Comparison of ENCODE assay signal across 8 cellular contexts in genomic region chr14:89619616-89620273, GRCh38.
DNase-seq lines count a peak whose midpoint lies in the region; ATAC-seq, FAIRE-seq and TF ChIP-seq lines count a peak whose summit lies in the region.

No MANE protein-coding gene starts in this region.

- in situ Hi-C loops in GM12878 (cut with MboI): loop anchor here (5.0 kb wide), 1 partner anchor 187 kb away; no protein-coding TSS in a partner anchor

- peak overlapping the region; percentile 86 for H3K4me3 ChIP-seq in GM12878

- H3K4me1 ChIP-seq in GM12878 (ENCODE audit: control insufficient read depth, insufficient read depth, low read length): peaks cover 29% of the 10 kb centered on the region

- no peak for TF ChIP-seq POLR2A in GM12878 (IDR thresholded peaks at IDR 0.05; ENCODE audit: low read depth, low read length)

- BruUV-seq in GM12878 (replicated peaks; lab: Mats Ljungman, UMichigan): no TSS peak

- CTCF ChIA-PET in GM12878 (lab: Yijun Ruan, JAX): interaction anchor here (0.7 to 0.9 kb wide), 2 partner anchors 147 to 148 kb away, joined by 3 to 4 read pairs; no protein-coding TSS in a partner anchor

- no peak for FAIRE-seq in GM12878 (lab: Jason Lieb, UNC)

- RAD21 ChIA-PET in GM12878 (lab: Charles Lee; ENCODE audit: unreplicated experiment): interaction anchor here (0.8 kb wide), 2 partner anchors 61 to 343 kb away, joined by 3 read pairs; no protein-coding TSS in a partner anchor

- H3K9me3 ChIP-seq in GM12878 (replicated peaks; ENCODE audit: control insufficient read depth, insufficient read depth, low read length): no peaks in the 10 kb centered on the region

- 62% methylated on average over 6 of the region's 6 CpGs for WGBS in GM12878 (ENCODE audit: insufficient coverage, insufficient replicate concordance, low lambda C conversion rate, missing lambda C conversion rate)

- intact Hi-C loops in GM12878 (cut with micrococcal nuclease; ENCODE audit: unreplicated experiment): loop anchor here (2.0 to 10.0 kb wide), 6 partner anchors 21 to 445 kb away; no protein-coding TSS in a partner anchor

- peak overlapping the region; percentile 89 for H3K9ac ChIP-seq in GM12878 (ENCODE audit: control insufficient read depth, insufficient read depth, low read length)

- H3K4me3 Mint-ChIP-seq in stimulated activated naive CD8-positive, alpha-beta T cell treated with anti-CD3 and anti-CD28 coated beads, Interleukin-15, Interleukin-2, amounts not matched to agents 100 ng/mL and 50 ng/mL, for 24 hours: peak overlapping the region; percentile 89
- peak overlapping the region; percentile 72 for H3K4me3 Mint-ChIP-seq in mesothelial cell of epicardium

- H3K79me2 ChIP-seq in GM12878 (ENCODE audit: control insufficient read depth, insufficient read depth, low read length): peaks cover 23% of the 10 kb centered on the region

- no peak for TF ChIP-seq EP300 in GM12878 (IDR thresholded peaks at IDR 0.05; ENCODE audit: borderline replicate concordance in 1 of 2, control insufficient read depth in 1 of 2, low read depth in 2 of 2, low read length in 2 of 2)

- peak overlapping the region; percentile 90 for H2AFZ ChIP-seq in GM12878 (ENCODE audit: control insufficient read depth, low read depth, low read length)

- no peaks in the 10 kb centered on the region for H3K27me3 Mint-ChIP-seq in stimulated activated naive CD8-positive, alpha-beta T cell treated with anti-CD3 and anti-CD28 coated beads, Interleukin-15, Interleukin-2, amounts not matched to agents 100 ng/mL and 50 ng/mL, for 24 hours
- H3K27me3 Mint-ChIP-seq in mesothelial cell of epicardium (ENCODE audit: low read depth): no peaks in the 10 kb centered on the region

- H3K9me3 Mint-ChIP-seq in stimulated activated naive CD8-positive, alpha-beta T cell treated with anti-CD3 and anti-CD28 coated beads, Interleukin-15, Interleukin-2, amounts not matched to agents 100 ng/mL and 50 ng/mL, for 24 hours: no peaks in the 10 kb centered on the region
- no peaks in the 10 kb centered on the region for H3K9me3 Mint-ChIP-seq in mesothelial cell of epicardium

- DNase-seq in stimulated activated naive CD8-positive, alpha-beta T cell treated with anti-CD3 and anti-CD28 coated beads, Interleukin-15, Interleukin-2, amounts not matched to agents 100 U/mL and 50 U/mL, for 24 hours: no peak
- no peak for DNase-seq in GM12878 (ENCODE audit: low read depth, low spot score)
- no peak for DNase-seq in mesothelial cell of epicardium (ENCODE audit: low spot score in 2 of 2, unreplicated experiment in 2 of 2)
- DNase-seq in amygdala (lab: John Stamatoyannopoulos, UW): no peak
- DNase-seq in stimulated activated CD4-positive, alpha-beta T cell treated with anti-CD3 and anti-CD28 coated beads, Interleukin-4, amount 100 ng/mL, for 4 hours: no peak

- H3K36me3 ChIP-seq in GM12878 (ENCODE audit: control insufficient read depth in 2 of 2, insufficient read depth in 2 of 2, low read length in 1 of 2): no peaks in the 10 kb centered on the region

- no peaks in the 10 kb centered on the region for H4K20me1 ChIP-seq in GM12878 (ENCODE audit: control insufficient read depth, insufficient read depth)

- POLR2A ChIA-PET in GM12878 (lab: Charles Lee): interaction anchor here (0.6 kb wide), 1 partner anchor 61 kb away, joined by 3 read pairs; no protein-coding TSS in a partner anchor

- no peak for TF ChIP-seq RAD21 in GM12878 (IDR thresholded peaks at IDR 0.05; ENCODE audit: insufficient read depth, low read depth, low read length)

- peak overlapping the region; percentile 100 for H3K27ac Mint-ChIP-seq in stimulated activated naive CD8-positive, alpha-beta T cell treated with anti-CD3 and anti-CD28 coated beads, Interleukin-15, Interleukin-2, amounts not matched to agents 100 ng/mL and 50 ng/mL, for 24 hours
- H3K27ac Mint-ChIP-seq in mesothelial cell of epicardium: peak overlapping the region; percentile 59

- SMC1A ChIA-PET in GM12878 (lab: Charles Lee; ENCODE audit: uncharacterized antibody, unreplicated experiment): interaction anchor here (1.0 to 1.9 kb wide), 2 partner anchors 17 to 22 kb away, joined by 3 to 6 read pairs; no protein-coding TSS in a partner anchor

- H3K4me1 Mint-ChIP-seq in stimulated activated naive CD8-positive, alpha-beta T cell treated with anti-CD3 and anti-CD28 coated beads, Interleukin-15, Interleukin-2, amounts not matched to agents 100 ng/mL and 50 ng/mL, for 24 hours (ENCODE audit: low read depth): peaks cover 80% of the 10 kb centered on the region
- H3K4me1 Mint-ChIP-seq in mesothelial cell of epicardium: peaks cover 53% of the 10 kb centered on the region

- peak overlapping the region; percentile 100 for H3K4me2 ChIP-seq in GM12878 (ENCODE audit: control insufficient read depth, insufficient read depth)

- ATAC-seq in stimulated activated naive CD8-positive, alpha-beta T cell treated with anti-CD3 and anti-CD28 coated beads, Interleukin-15, Interleukin-2, amounts not matched to agents 100 U/mL and 50 U/mL, for 24 hours: no peak
- ATAC-seq in GM12878 (no peak), HG03159 (IDR thresholded peaks at IDR 0.05; ENCODE audit: unreplicated experiment) (no peak), GM21526 (IDR thresholded peaks at IDR 0.05; ENCODE audit: low FRiP score, unreplicated experiment) (no peak)

- TF ChIP-seq CTCF in GM12878 (IDR thresholded peaks at IDR 0.05 in 2 of 3, conservative IDR thresholded peaks at IDR 0.05 in 1 of 3; ENCODE audit: control insufficient read depth in 2 of 3, extremely low read depth in 1 of 3, insufficient read depth in 1 of 3, low read depth in 3 of 3, low read length in 3 of 3) (no peak), mesothelial cell of epicardium (IDR thresholded peaks at IDR 0.05; ENCODE audit: unreplicated experiment) (no peak)

- H3K36me3 Mint-ChIP-seq in stimulated activated naive CD8-positive, alpha-beta T cell treated with anti-CD3 and anti-CD28 coated beads, Interleukin-15, Interleukin-2, amounts not matched to agents 100 ng/mL and 50 ng/mL, for 24 hours (ENCODE audit: low read depth): peaks cover 3% of the 10 kb centered on the region
- no peaks in the 10 kb centered on the region for H3K36me3 Mint-ChIP-seq in mesothelial cell of epicardium

- H3K27me3 ChIP-seq in GM12878 (replicated peaks in 1 of 2; ENCODE audit: control insufficient read depth in 2 of 2, insufficient read depth in 2 of 2, low read length in 1 of 2): no peaks in the 10 kb centered on the region

- peak overlapping the region; percentile 74; the same call in 1 of the 2 replicates for H3K27ac ChIP-seq in GM12878 (ENCODE audit: control insufficient read depth, insufficient read depth)

TF ChIP-seq in GM12878, 131 proteins besides CTCF, POLR2A, EP300 and RAD21:
- TF ChIP-seq SMC3 (IDR thresholded peaks at IDR 0.05; ENCODE audit: borderline replicate concordance, low read length): no peak
- 0 out of 2 replicates have a peak, but pooled peaks have one; percentile 10 for TF ChIP-seq PML (IDR thresholded peaks at IDR 0.05; ENCODE audit: low read length)
- no peak for TF ChIP-seq E2F4 (IDR thresholded peaks at IDR 0.05; ENCODE audit: low read depth, low read length)
- TF ChIP-seq SREBF1 (IDR thresholded peaks at IDR 0.05; ENCODE audit: low read length): no peak
- no peak for TF ChIP-seq RELA (IDR thresholded peaks at IDR 0.05; ENCODE audit: borderline replicate concordance, partially characterized antibody)
- TF ChIP-seq ZNF622 (IDR thresholded peaks at IDR 0.05): no peak
TF ChIP-seq in GM12878: peak in this region for 1.
